8 cellular contexts compared by ENCODE assay signal in the genomic region with DNA sequence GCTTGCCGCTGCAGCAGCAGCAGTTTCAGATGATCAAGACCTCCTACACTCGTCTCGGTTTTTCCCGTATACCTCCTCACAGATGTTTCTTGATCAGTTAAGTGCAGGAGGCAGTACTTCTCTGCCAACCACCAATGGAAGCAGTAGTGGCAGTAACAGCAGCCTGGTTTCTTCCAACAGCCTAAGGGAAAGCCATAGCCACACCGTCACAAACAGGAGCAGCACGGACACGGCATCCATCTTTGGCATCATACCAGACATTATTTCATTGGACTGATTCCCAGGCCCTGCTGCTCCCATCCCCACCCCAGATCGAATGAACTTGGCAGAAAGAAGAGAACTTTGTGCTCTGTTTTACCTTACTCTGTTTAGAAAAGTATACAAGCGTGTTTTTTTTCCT. TPM values are rescaled to one million over a fixed set of nuclear protein-coding genes. Genes with fewer than 3 reads are reported as not detected.
DNase-seq lines count a peak whose midpoint lies in the region; ATAC-seq and TF ChIP-seq lines count a peak whose summit lies in the region.

No MANE protein-coding gene starts in this region.

- TF ChIP-seq CTCF in BE2C (IDR thresholded peaks at IDR 0.05; ENCODE audit: low read depth, low read length): no peak

- 0 out of 2 replicates have a peak overlapping the region, but pooled peaks have one; percentile 1 for H3K4me3 ChIP-seq in BE2C (ENCODE audit: low read depth, low read length)
- H3K4me3 ChIP-seq in duodenal mucosa (ENCODE audit: low read depth in 1 of 2, low read length in 2 of 2): peak overlapping the region in 1 of 2 donors; percentile 21

- no peaks in the 10 kb centered on the region for H3K9me3 ChIP-seq in BE2C
- no peaks in the 10 kb centered on the region for H3K9me3 ChIP-seq in duodenal mucosa (ENCODE audit: control insufficient read depth in 1 of 2, low read length in 2 of 2)

- no peak overlapping the region for H3K9ac ChIP-seq in duodenal mucosa (ENCODE audit: low read depth in 1 of 2, low read length in 2 of 2)

- H3K27ac ChIP-seq in duodenal mucosa (ENCODE audit: low read depth, low read length): peak overlapping the region; percentile 3

- H3K4me1 ChIP-seq in BE2C (peaks cover 30% of the 10 kb centered on the region), duodenal mucosa (ENCODE audit: control insufficient read depth in 1 of 2, insufficient read depth in 2 of 2, low read length in 2 of 2) (peaks cover 5 to 11% of the 10 kb centered on the region in 2 donors)

- no peak for ATAC-seq in HG02970 (IDR thresholded peaks at IDR 0.05; ENCODE audit: low FRiP score, unreplicated experiment)

- H3K27me3 ChIP-seq in BE2C: no peaks in the 10 kb centered on the region
- no peaks in the 10 kb centered on the region for H3K27me3 ChIP-seq in duodenal mucosa (ENCODE audit: control insufficient read depth in 1 of 2, insufficient read depth in 2 of 2, low read length in 2 of 2)

- DNase-seq in BE2C (peak; percentile 79), NCI-H226 (peak; percentile 69), nucleus accumbens (lab: John Stamatoyannopoulos, UW) (peak in 32 of 56 donors; percentile 13 to 65 (median 42)), 8988T (no peak), CD1c-positive myeloid dendritic cell (ENCODE audit: extremely low spot score) (no peak)
- DNase-seq in activated naive CD4-positive, alpha-beta T cell treated with anti-CD3 and anti-CD28 coated beads, Interleukin-2, amount 50 U/mL, for 16 hours: no peak

- H3K36me3 ChIP-seq in BE2C: peaks cover 29% of the 10 kb centered on the region
- peaks cover 22 to 46% of the 10 kb centered on the region in 2 donors for H3K36me3 ChIP-seq in duodenal mucosa (ENCODE audit: control insufficient read depth in 1 of 2, insufficient read depth in 2 of 2, low read length in 2 of 2)

RNA-seq across cellular contexts. Expression of a gene that starts 17.6 kb away (rescaled TPM):
- polyA plus RNA-seq in BE2C (2012; ENCODE audit: insufficient read depth, insufficient read length, low read depth): 4.1 TPM

RNA-seq across cellular contexts. Expression of a gene that starts 42.0 kb away (rescaled TPM):
- polyA plus RNA-seq in BE2C (2012; ENCODE audit: insufficient read depth, insufficient read length, low read depth): 68.7 TPM

Comparison
In these comparisons a context has a peak if more than half of its experiments do, and no peak if none do; other contexts are left out.
1. DNase-seq: peak in BE2C (single experiment), NCI-H226 (single experiment) and nucleus accumbens (32 of 56); none in 8988T (single experiment), CD1c-positive myeloid dendritic cell (single experiment) and activated naive CD4-positive, alpha-beta T cell treated with anti-CD3 and anti-CD28 coated beads, Interleukin-2, amount 50 U/mL, for 16 hours (single experiment).